In genomic region chr9:7346144-7346543, GRCh38 we compare ENCODE assay signal across 31 cellular contexts.
"Had no signal": no experiment of that assay in that cellular context is flagged by ENCODE, and none has a peak within 500 bp of the region (broad histone marks: within the 10 kb centered on the region; RNA-seq: fewer than 3 reads in every experiment).

No MANE protein-coding gene starts in this region.

- H3K4me1 ChIP-seq: body of pancreas, colonic mucosa, esophagus squamous epithelium had no signal

- FAIRE-seq: endometrium, endothelial cell of umbilical vein, frontal cortex had no signal

- H3K9me3 ChIP-seq: adrenal gland, body of pancreas, colonic mucosa, esophagus squamous epithelium had no signal

- H3K4me3 ChIP-seq: adrenal gland, body of pancreas, colonic mucosa, esophagus squamous epithelium had no signal

- DNase-seq: activated B cell treated with CpG ODN at 0.5 μM for 24 hours; activated CD4-positive, alpha-beta memory T cell treated with anti-CD3 and anti-CD28 coated beads for 36 hours; activated CD4-positive, alpha-beta T cell treated with anti-CD3 and anti-CD28 coated beads, Interleukin-2, amount 10 ng/mL, durations not matched to agents 24 days and 14 days; activated CD8-positive, alpha-beta memory T cell treated with anti-CD3 and anti-CD28 coated beads, Interleukin-2, amount 10 ng/mL, durations not matched to agents 7 days and 5 days; activated CD8-positive, alpha-beta memory T cell treated with anti-CD3 and anti-CD28 coated beads, Interleukin-2, amount 50 U/mL, for 4 hours; activated CD8-positive, alpha-beta T cell treated with anti-CD3 and anti-CD28 coated beads, Interleukin-2, amount 10 ng/mL, durations not matched to agents 7 days and 5 days; activated effector memory CD4-positive, alpha-beta T cell treated with anti-CD3 and anti-CD28 coated beads, Interleukin-2, amount 50 U/mL, for 16 hours; activated naive CD4-positive, alpha-beta T cell treated with anti-CD3 and anti-CD28 coated beads for 36 hours; activated naive CD8-positive, alpha-beta T cell treated with anti-CD3 and anti-CD28 coated beads for 36 hours; activated naive CD8-positive, alpha-beta T cell treated with anti-CD3 and anti-CD28 coated beads, Interleukin-2, amount 50 U/mL, for 24 hours; activated T-cell treated with anti-CD3 and anti-CD28 coated beads, Interleukin-2, amount 50 U/mL, for 1 hour; activated T-cell treated with anti-CD3 and anti-CD28 coated beads, Interleukin-2, amount 50 U/mL, for 48 hours; adrenal gland; amygdala; aorta; body of pancreas; caudate nucleus; cerebellar nuclear complex; colonic mucosa; effector CD8-positive, alpha-beta T cell; esophagus squamous epithelium; foreskin fibroblast; head of caudate nucleus; hippocampal formation; T1000; WERI-Rb-1 had no signal

- H3K27ac ChIP-seq: adrenal gland, body of pancreas, colonic mucosa, epithelial cell of prostate, esophagus squamous epithelium, WERI-Rb-1 had no signal

- H3K36me3 ChIP-seq: adrenal gland, colonic mucosa, esophagus squamous epithelium, WERI-Rb-1 had no signal

- ATAC-seq: activated CD4-positive, CD25-positive, alpha-beta regulatory T cell treated with anti-CD3 and anti-CD28 coated beads, Interleukin-2, amount 50 U/mL, for 24 hours; activated CD8-positive, alpha-beta memory T cell treated with anti-CD3 and anti-CD28 coated beads, Interleukin-2, amount 10 ng/mL, durations not matched to agents 7 days and 5 days; activated CD8-positive, alpha-beta T cell treated with anti-CD3 and anti-CD28 coated beads, Interleukin-2, amount 10 ng/mL, durations not matched to agents 7 days and 5 days; activated naive CD8-positive, alpha-beta T cell treated with anti-CD3 and anti-CD28 coated beads, Interleukin-2, amount 50 U/mL, for 24 hours; body of pancreas had no signal

- H3K27me3 ChIP-seq: adrenal gland, body of pancreas, colonic mucosa, esophagus squamous epithelium had no signal
